ENCODE assay signal across 18 cellular contexts in the genomic region with DNA sequence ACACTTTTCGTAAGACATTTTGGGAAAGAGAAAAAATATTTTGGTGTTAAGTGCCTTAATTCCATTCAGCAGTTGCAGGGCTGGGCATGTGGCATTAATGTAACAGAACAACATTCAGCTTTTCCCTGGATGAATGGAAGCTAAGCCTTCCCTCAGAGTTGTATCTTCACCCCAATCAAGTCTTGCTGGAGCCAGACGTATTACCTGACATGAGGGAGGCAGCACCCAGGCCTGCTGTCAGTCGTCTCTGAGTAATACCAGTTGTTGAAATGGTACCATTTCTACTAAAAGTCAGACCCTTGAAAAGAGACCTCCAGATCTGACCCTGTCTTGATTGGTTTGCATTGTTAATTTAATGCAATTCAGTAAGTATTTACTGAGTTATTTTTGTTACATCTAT. TPM values are rescaled to one million over a fixed set of nuclear protein-coding genes. Genes with fewer than 3 reads are reported as not detected.
A peak's percentile ranks its signal among the peaks of the same experiment; 100 is the strongest.
DNase-seq lines count a peak whose midpoint lies in the region; ATAC-seq, FAIRE-seq and TF ChIP-seq lines count a peak whose summit lies in the region.
"Had no signal": no experiment of that assay in that cellular context is flagged by ENCODE, and none has a peak within 500 bp of the region (broad histone marks: within the 10 kb centered on the region; RNA-seq: fewer than 3 reads in every experiment).

No MANE protein-coding gene starts in this region.

- peaks cover 35% of the 10 kb centered on the region for H3K36me3 Mint-ChIP-seq in activated T-helper 2 cell treated with anti-CD3 and anti-CD28 coated beads, Interferon-gamma antibody, Interleukin-2, Interleukin-4, amounts not matched to agents 10 μg/mL and 5 μg/mL and 100 μg/mL, durations not matched to agents 14 hours and 24 hours and 36 hours (ENCODE audit: low read depth)

- no peaks in the 10 kb centered on the region for H3K27me3 Mint-ChIP-seq in activated T-helper 2 cell treated with anti-CD3 and anti-CD28 coated beads, Interferon-gamma antibody, Interleukin-2, Interleukin-4, amounts not matched to agents 10 μg/mL and 5 μg/mL and 100 μg/mL, durations not matched to agents 14 hours and 24 hours and 36 hours (ENCODE audit: low read depth)
- H3K27me3 Mint-ChIP-seq: CD4-positive, CD25-positive, alpha-beta regulatory T cell; CD8-positive, alpha-beta memory T cell had no signal

- ATAC-seq in heart left ventricle (no peak), gastrocnemius medialis (no peak), HG03432 (IDR thresholded peaks at IDR 0.05; ENCODE audit: unreplicated experiment) (no peak)

- H3K4me1 Mint-ChIP-seq in activated T-helper 2 cell treated with anti-CD3 and anti-CD28 coated beads, Interferon-gamma antibody, Interleukin-2, Interleukin-4, amounts not matched to agents 10 μg/mL and 5 μg/mL and 100 μg/mL, durations not matched to agents 14 hours and 24 hours and 36 hours (ENCODE audit: low read depth), result no peaks in the 10 kb centered on the region

- H3K4me3 ChIP-seq in cardiac muscle cell (no peak overlapping the region), heart left ventricle (no peak overlapping the region), SJSA1 (no peak overlapping the region), gastrocnemius medialis (no peak overlapping the region)
- H3K4me3 ChIP-seq: BLaER1 had no signal

- no peak overlapping the region for H3K4me3 Mint-ChIP-seq in activated T-helper 2 cell treated with anti-CD3 and anti-CD28 coated beads, Interferon-gamma antibody, Interleukin-2, Interleukin-4, amounts not matched to agents 10 μg/mL and 5 μg/mL and 100 μg/mL, durations not matched to agents 14 hours and 24 hours and 36 hours (ENCODE audit: low read depth)
- H3K4me3 Mint-ChIP-seq: CD4-positive, CD25-positive, alpha-beta regulatory T cell; CD8-positive, alpha-beta memory T cell had no signal

- H3K4me1 ChIP-seq in cardiac muscle cell (ENCODE audit: low read depth), result peaks cover 14% of the 10 kb centered on the region
- peaks cover 0 to 4% (median 0%) of the 10 kb centered on the region in 12 donors for H3K4me1 ChIP-seq in heart left ventricle
- H3K4me1 ChIP-seq in SJSA1 (replicated peaks), result peaks cover 32% of the 10 kb centered on the region
- H3K4me1 ChIP-seq in gastrocnemius medialis, result peaks cover 31 to 55% of the 10 kb centered on the region in 2 donors
- H3K4me1 ChIP-seq: BLaER1 had no signal

- DNase-seq in cardiac muscle cell (ENCODE audit: low read depth in 1 of 2, low spot score in 1 of 2) (no peak), heart left ventricle (no peak), D721Med (ENCODE audit: insufficient read length, low spot score) (no peak), SJSA1 (ENCODE audit: low read depth in 1 of 2, low spot score in 2 of 2) (peak in 1 of 2 experiments; percentile 39), gastrocnemius medialis (no peak), GF-D8 (lab: John Stamatoyannopoulos, UW) (no peak)
- DNase-seq in activated T-helper 2 cell treated with anti-CD3 and anti-CD28 coated beads, Interferon-gamma antibody, Interleukin-2, Interleukin-4, amounts not matched to agents 10 μg/mL and 5 μg/mL and 100 μg/mL, durations not matched to agents 14 hours and 24 hours and 36 hours (ENCODE audit: low spot score), result no peak
- DNase-seq: CD4-positive, CD25-positive, alpha-beta regulatory T cell; CD8-positive, alpha-beta memory T cell; DMS53; DMS79 treated with DMSO at 0.1 percent for 48 hours; H7; HCEC 1CT had no signal

- H3K27ac ChIP-seq in cardiac muscle cell, result peak overlapping the region; percentile 62
- H3K27ac ChIP-seq in heart left ventricle, result no peak overlapping the region
- H3K27ac ChIP-seq in SJSA1, result 0 out of 2 replicates have a peak overlapping the region, but pooled peaks have one; percentile 2
- peak overlapping the region; percentile 52 to 85 (median 76) for H3K27ac ChIP-seq in gastrocnemius medialis
- H3K27ac ChIP-seq: BLaER1, C4-2B had no signal

- WGBS in heart left ventricle, 4 donors, result 81 to 97% (median 88%) methylated on average over 3 of the region's 3 CpGs

- no peaks in the 10 kb centered on the region for H3K27me3 ChIP-seq in cardiac muscle cell
- H3K27me3 ChIP-seq in heart left ventricle, result no peaks in the 10 kb centered on the region
- no peaks in the 10 kb centered on the region for H3K27me3 ChIP-seq in SJSA1 (replicated peaks)
- H3K27me3 ChIP-seq in gastrocnemius medialis, result no peaks in the 10 kb centered on the region
- H3K27me3 ChIP-seq: BLaER1 had no signal

- TF ChIP-seq POLR2A in heart left ventricle (IDR thresholded peaks at IDR 0.05) (no peak), gastrocnemius medialis (IDR thresholded peaks at IDR 0.05) (no peak)

- H3K9me3 Mint-ChIP-seq in activated T-helper 2 cell treated with anti-CD3 and anti-CD28 coated beads, Interferon-gamma antibody, Interleukin-2, Interleukin-4, amounts not matched to agents 10 μg/mL and 5 μg/mL and 100 μg/mL, durations not matched to agents 14 hours and 24 hours and 36 hours, result no peaks in the 10 kb centered on the region
- H3K9me3 Mint-ChIP-seq: CD4-positive, CD25-positive, alpha-beta regulatory T cell; CD8-positive, alpha-beta memory T cell had no signal

- no peak overlapping the region for H3K27ac Mint-ChIP-seq in activated T-helper 2 cell treated with anti-CD3 and anti-CD28 coated beads, Interferon-gamma antibody, Interleukin-2, Interleukin-4, amounts not matched to agents 10 μg/mL and 5 μg/mL and 100 μg/mL, durations not matched to agents 14 hours and 24 hours and 36 hours

- no peak for TF ChIP-seq CTCF in cardiac muscle cell (IDR thresholded peaks at IDR 0.05; ENCODE audit: low read depth, low read length)
- TF ChIP-seq CTCF in heart left ventricle (IDR thresholded peaks at IDR 0.05), result no peak
- no peak for TF ChIP-seq CTCF in D721Med (IDR thresholded peaks at IDR 0.05; ENCODE audit: insufficient read depth, missing control alignments)
- no peak for TF ChIP-seq CTCF in gastrocnemius medialis (IDR thresholded peaks at IDR 0.05 in 4 of 5, conservative IDR thresholded peaks at IDR 0.05 in 1 of 5)

- intact Hi-C loops in heart left ventricle (cut with DNase I), result loop anchor here in 1 of 10 donors (10.0 kb wide), 1 partner anchor 54 kb away; a partner anchor contains a TSS
- intact Hi-C loops in gastrocnemius medialis (cut with DNase I; ENCODE audit: low total_unique reads), result loop anchor here (5.0 kb wide), 1 partner anchor 91 kb away; no protein-coding TSS in a partner anchor
- intact Hi-C loops in activated T-helper 2 cell treated with anti-CD3 and anti-CD28 coated beads, Interferon-gamma antibody, Interleukin-2, Interleukin-4, amounts not matched to agents 10 μg/mL and 5 μg/mL and 100 μg/mL, durations not matched to agents 14 hours and 24 hours and 36 hours (cut with micrococcal nuclease), result no loop called here

- in situ Hi-C loops in gastrocnemius medialis (cut with MboI; ENCODE audit: low sequenced_read_pairs in 4 of 4), result no loop called here

- H3K9me3 ChIP-seq in cardiac muscle cell (ENCODE audit: low read depth) (no peaks in the 10 kb centered on the region), heart left ventricle (peaks cover 0 to 4% (median 0%) of the 10 kb centered on the region in 12 donors), SJSA1 (replicated peaks) (no peaks in the 10 kb centered on the region), gastrocnemius medialis (no peaks in the 10 kb centered on the region)
- H3K9me3 ChIP-seq: BLaER1 had no signal

- peak; percentile 92 for FAIRE-seq in D721Med (lab: Jason Lieb, UNC)
- FAIRE-seq: GM12892, H1 had no signal

- H3K36me3 ChIP-seq in cardiac muscle cell (peaks cover 25% of the 10 kb centered on the region), heart left ventricle (peaks cover 0 to 34% (median 13%) of the 10 kb centered on the region in 9 donors), SJSA1 (peaks cover 6% of the 10 kb centered on the region), gastrocnemius medialis (peaks cover 0 to 5% of the 10 kb centered on the region in 2 donors)

RNA-seq across cellular contexts. Expression of a gene that starts 57.5 kb away (rescaled TPM):
- total RNA-seq in cardiac muscle cell (38.9 and 51.8 TPM in 2 replicates), heart left ventricle (10 to 100 TPM in 7 of 9 donors, 1 to 10 TPM in 2; 9.3 to 18.3 (median 10.4) TPM), gastrocnemius medialis (10 to 100 TPM in 3 of 4 donors, 1 to 10 TPM in 1; 9.9 to 24.8 (median 12.9) TPM)
- polyA plus RNA-seq in cardiac muscle cell (33.6 and 36.6 TPM in 2 replicates), heart left ventricle (1 to 10 TPM; 5.4 to 6.4 TPM)
- 21.7 and 24.0 TPM in 2 replicates for total RNA-seq in SJSA1 (2014; rRNA removed; shearing (Covaris generic))
- 23.5 and 23.9 TPM in 2 replicates for total RNA-seq in activated T-helper 2 cell treated with anti-CD3 and anti-CD28 coated beads, Interferon-gamma antibody, Interleukin-2, Interleukin-4, amounts not matched to agents 10 μg/mL and 5 μg/mL and 100 μg/mL, durations not matched to agents 14 hours and 24 hours and 36 hours

Comparison
In these comparisons a context has a peak if more than half of its experiments do, and no peak if none do; other contexts are left out.
1. H3K27ac ChIP-seq: peak in cardiac muscle cell (single experiment), SJSA1 (single experiment) and gastrocnemius medialis (4 of 4); none in heart left ventricle (0 of 12).